ENCODE assay signal across 8 cellular contexts in the genomic region with DNA sequence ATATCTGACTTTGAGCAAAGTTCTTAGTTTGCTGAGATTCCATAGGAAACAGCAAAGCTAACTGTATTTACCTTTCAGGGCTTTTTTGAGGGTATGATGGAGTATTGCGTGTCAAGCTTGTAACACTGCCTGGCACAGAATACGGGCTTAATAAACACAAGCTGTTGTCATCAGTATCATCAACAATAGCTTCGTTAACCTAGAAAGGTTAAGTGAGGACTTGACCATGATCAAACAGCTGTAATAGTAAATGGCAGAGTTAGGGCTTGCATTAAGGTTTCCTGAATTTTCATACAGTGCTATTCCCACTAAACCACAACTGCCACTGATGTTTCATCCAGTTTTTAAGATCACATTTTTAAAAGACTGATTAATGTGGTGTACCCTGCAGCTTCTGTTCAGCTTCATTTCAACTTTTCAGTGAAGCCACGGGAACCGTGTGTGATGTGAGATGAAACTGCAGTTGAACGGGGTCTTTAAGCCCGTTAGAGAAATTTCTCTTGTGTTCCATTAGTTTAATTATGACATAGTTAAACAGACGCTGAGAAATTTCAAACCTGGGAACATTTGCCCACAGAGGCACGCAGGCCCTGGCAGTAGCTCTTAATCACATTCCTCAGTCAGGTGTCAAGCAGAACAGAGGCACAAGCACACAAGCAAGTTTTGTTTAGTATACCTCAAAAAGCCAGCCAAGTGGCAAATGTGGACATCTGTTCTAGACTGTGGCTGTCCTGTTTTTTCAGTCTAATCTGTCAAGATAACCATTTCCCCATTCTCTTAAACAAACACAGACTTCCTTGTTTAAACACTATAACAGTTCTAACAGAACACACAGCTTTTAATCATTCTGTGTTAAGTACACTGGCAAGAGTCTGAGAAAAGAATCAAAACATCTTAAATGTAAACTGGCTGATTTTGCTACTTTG.
DNase-seq lines count a peak whose midpoint lies in the region; ATAC-seq and TF ChIP-seq lines count a peak whose summit lies in the region.

No MANE protein-coding gene starts in this region.

- no peak overlapping the region for H3K4me3 ChIP-seq in OCI-LY7 (ENCODE audit: low read depth, low read length, poor library complexity, severe bottlenecking)
- no peak overlapping the region for H3K4me3 ChIP-seq in trophoblast cell (ENCODE audit: low read depth, low read length)
- H3K4me3 ChIP-seq in uterus = no peak overlapping the region

- BruUV-seq in OCI-LY7 (replicated peaks; lab: Mats Ljungman, UMichigan) = no TSS peak

- H3K14ac ChIP-seq in trophoblast cell (ENCODE audit: low read length) = peak overlapping the region; percentile 70

- peak overlapping the region; percentile 93 for H2AFZ ChIP-seq in OCI-LY7 (ENCODE audit: low read length)
- H2AFZ ChIP-seq in trophoblast cell (ENCODE audit: insufficient read depth, low read length, poor library complexity) = no peak overlapping the region

- H3K9ac ChIP-seq in trophoblast cell (ENCODE audit: low read length) = no peak overlapping the region

- H3K79me2 ChIP-seq in OCI-LY7 (ENCODE audit: insufficient read depth, low read depth, low read length) = no peaks in the 10 kb centered on the region
- peaks cover 2% of the 10 kb centered on the region for H3K79me2 ChIP-seq in trophoblast cell (ENCODE audit: control insufficient read depth, insufficient read depth, low read length, poor library complexity)

- peak overlapping the region; percentile 92 for H2BK5ac ChIP-seq in trophoblast cell (ENCODE audit: low read depth, low read length, poor library complexity)

- H3K4ac ChIP-seq in trophoblast cell (ENCODE audit: low read depth, low read length) = no peak overlapping the region

- TF ChIP-seq CTCF in OCI-LY7 (conservative IDR thresholded peaks at IDR 0.05; ENCODE audit: low read length) (no peak), uterus (IDR thresholded peaks at IDR 0.05) (no peak)

- peak overlapping the region; percentile 79 for H4K8ac ChIP-seq in trophoblast cell (ENCODE audit: low read depth, low read length)

- H3K9me3 ChIP-seq in OCI-LY7 (ENCODE audit: low read length) (no peaks in the 10 kb centered on the region), trophoblast cell (ENCODE audit: insufficient read depth, low read depth, low read length) (no peaks in the 10 kb centered on the region), uterus (no peaks in the 10 kb centered on the region)

- POLR2A ChIA-PET in OCI-LY7 (lab: Charles Lee) = interaction anchor here (0.6 to 4.0 kb wide), 13 partner anchors 9 to 1752 kb away, joined by 3 to 22 read pairs (median 3); no protein-coding TSS in a partner anchor

- WGBS in trophoblast cell (ENCODE audit: extremely low coverage, insufficient coverage, insufficient read length) = no CpG with 5 or more reads among the region's 9 CpGs

- H3K4me2 ChIP-seq in OCI-LY7 (ENCODE audit: low read length) (peak overlapping the region; percentile 55), trophoblast cell (ENCODE audit: low read length) (no peak overlapping the region)

- H3K18ac ChIP-seq in trophoblast cell (ENCODE audit: low read length) = no peak overlapping the region

- TF ChIP-seq POLR2A in uterus (IDR thresholded peaks at IDR 0.05) = no peak

- H3K23ac ChIP-seq in trophoblast cell (ENCODE audit: low read length) = no peak overlapping the region

- H3K4me1 ChIP-seq in OCI-LY7 (ENCODE audit: insufficient read depth, low read length, poor library complexity, severe bottlenecking) (peaks cover 23% of the 10 kb centered on the region), trophoblast cell (ENCODE audit: control insufficient read depth in 1 of 2, insufficient read depth in 2 of 2, low read length in 2 of 2) (peaks cover 0 to 14% of the 10 kb centered on the region in 2 experiments), uterus (no peaks in the 10 kb centered on the region)

- H2BK12ac ChIP-seq in trophoblast cell (ENCODE audit: low read length) = peak overlapping the region; percentile 98

- peak; percentile 41 for ATAC-seq in HG02885 (IDR thresholded peaks at IDR 0.05; ENCODE audit: poor library complexity, unreplicated experiment)

- CTCF ChIA-PET in OCI-LY7 (lab: Charles Lee; ENCODE audit: unreplicated experiment) = interaction anchor here (0.8 to 1.0 kb wide), 2 partner anchors 49 to 60 kb away, joined by 3 read pairs; no protein-coding TSS in a partner anchor

- H2BK120ac ChIP-seq in trophoblast cell (ENCODE audit: insufficient read depth, low read length, poor library complexity) = peak overlapping the region; percentile 36

- intact Hi-C loops in OCI-LY7 (cut with micrococcal nuclease; ENCODE audit: unreplicated experiment) = no loop called here
- intact Hi-C loops in uterus (cut with DNase I; ENCODE audit: low total_unique reads) = no loop called here

- H3K36me3 ChIP-seq in OCI-LY7 (ENCODE audit: insufficient read depth, low read length) (no peaks in the 10 kb centered on the region), trophoblast cell (ENCODE audit: control insufficient read depth in 1 of 2, insufficient read depth in 2 of 2, low read length in 2 of 2) (no peaks in the 10 kb centered on the region), uterus (no peaks in the 10 kb centered on the region)

- H3K79me1 ChIP-seq in trophoblast cell (ENCODE audit: low read length) = peaks cover 19% of the 10 kb centered on the region

- DNase-seq in Daoy (ENCODE audit: low read depth) (peak; percentile 83), OCI-LY7 (ENCODE audit: low spot score) (peak; percentile 72), epithelial cell of prostate (ENCODE audit: low read depth, low spot score) (no peak), trophoblast cell (no peak), uterus (no peak), NCI-H2107 (lab: John Stamatoyannopoulos, UW) (no peak), KG1 (lab: John Stamatoyannopoulos, UW) (no peak)

- H4K12ac ChIP-seq in trophoblast cell (ENCODE audit: low read depth, low read length) = no peak overlapping the region

- peak overlapping the region; percentile 68 for H4K91ac ChIP-seq in trophoblast cell (ENCODE audit: low read depth, low read length)

- H3K27ac ChIP-seq in OCI-LY7 (ENCODE audit: low read depth, low read length, poor library complexity, severe bottlenecking) (peak overlapping the region; percentile 25), epithelial cell of prostate (peak overlapping the region; percentile 36), trophoblast cell (ENCODE audit: low read depth, low read length) (peak overlapping the region; percentile 88), uterus (peak overlapping the region in 1 of 2 donors; percentile 18)

- H3K27me3 ChIP-seq in trophoblast cell (ENCODE audit: insufficient read depth, low read length) = no peaks in the 10 kb centered on the region
- no peaks in the 10 kb centered on the region for H3K27me3 ChIP-seq in uterus

- H4K20me1 ChIP-seq in OCI-LY7 (ENCODE audit: insufficient read depth, low read length) = no peaks in the 10 kb centered on the region

- no peaks in the 10 kb centered on the region for H3K9me2 ChIP-seq in OCI-LY7 (ENCODE audit: insufficient read depth, low read length)

- peak overlapping the region; percentile 54 for H2AK5ac ChIP-seq in trophoblast cell (ENCODE audit: low read length)

Comparison
In these comparisons a context has a peak if more than half of its experiments do, and no peak if none do; other contexts are left out.
1. DNase-seq: peak in Daoy (single experiment) and OCI-LY7 (single experiment); none in epithelial cell of prostate (single experiment), trophoblast cell (0 of 2), uterus (0 of 2), NCI-H2107 (single experiment) and KG1 (single experiment).